20 cellular contexts compared by ENCODE assay signal in the genomic region with DNA sequence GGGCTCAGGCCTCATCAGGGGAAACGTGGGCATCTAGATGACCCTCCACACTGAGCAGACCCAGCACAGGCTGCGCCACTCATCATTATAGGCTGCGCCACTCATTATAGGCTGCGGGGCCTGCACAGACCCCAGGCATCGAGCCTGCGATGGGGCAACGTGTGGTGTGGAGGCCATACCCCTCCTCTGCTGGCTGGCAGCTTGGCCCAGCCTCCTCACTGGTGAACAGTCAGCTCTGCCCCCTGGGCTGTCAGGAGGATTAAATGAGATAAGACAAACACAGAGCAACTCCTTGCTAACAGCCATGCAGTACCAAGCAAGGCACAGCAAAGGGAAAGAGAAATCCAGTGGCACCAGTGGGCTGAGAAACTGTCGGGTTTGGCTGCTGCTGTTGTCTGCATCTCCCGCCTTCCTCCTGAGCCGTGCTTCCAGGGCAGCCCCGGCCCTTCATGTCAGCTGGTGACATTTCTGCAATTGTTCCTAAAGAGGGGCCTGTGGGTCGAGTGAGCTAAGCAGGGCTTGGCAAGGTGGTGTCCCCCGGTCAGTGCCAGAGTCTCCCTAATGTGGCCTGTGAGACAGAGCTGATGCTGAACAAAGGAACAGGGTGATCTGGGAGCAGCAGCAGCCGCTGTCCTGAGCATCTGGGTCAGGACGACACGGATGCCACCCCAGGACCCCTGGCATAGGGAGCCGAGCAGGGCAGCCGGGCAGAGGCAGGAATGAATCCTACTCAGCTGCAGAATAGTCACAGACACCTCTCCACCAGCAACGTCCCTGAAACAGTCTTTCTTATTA.
"Had no signal": no experiment of that assay in that cellular context is flagged by ENCODE, and none has a peak within 500 bp of the region (broad histone marks: within the 10 kb centered on the region; RNA-seq: fewer than 3 reads in every experiment).

No MANE protein-coding gene starts in this region.

- H3K9me3 Mint-ChIP-seq: activated CD4-positive, alpha-beta memory T cell treated with anti-CD3 and anti-CD28 coated beads for 36 hours; activated naive CD4-positive, alpha-beta T cell treated with anti-CD3 and anti-CD28 coated beads, Interleukin-2, amount 50 U/mL, for 24 hours; activated T-cell treated with anti-CD3 and anti-CD28 coated beads, Interleukin-2, amount 50 U/mL, for 24 hours; dendritic cell treated with granulocyte-macrophage colony-stimulating factor and Interleukin-4, amounts not matched to agents 40 ng/mL and 50 ng/mL, for 4 days; stimulated activated naive CD8-positive, alpha-beta T cell treated with anti-CD3 and anti-CD28 coated beads, Interleukin-15, amount 100 ng/mL, for 72 hours had no signal

- H3K27ac Mint-ChIP-seq: activated CD4-positive, alpha-beta memory T cell treated with anti-CD3 and anti-CD28 coated beads for 36 hours; activated CD4-positive, alpha-beta T cell treated with anti-CD3 and anti-CD28 coated beads for 36 hours; activated naive CD4-positive, alpha-beta T cell treated with anti-CD3 and anti-CD28 coated beads, Interleukin-2, amount 50 U/mL, for 24 hours; activated T-cell treated with anti-CD3 and anti-CD28 coated beads, Interleukin-2, amount 50 U/mL, for 24 hours; dendritic cell treated with granulocyte-macrophage colony-stimulating factor and Interleukin-4, amounts not matched to agents 40 ng/mL and 50 ng/mL, for 4 days; progenitor cell of endocrine pancreas; T-helper 17 cell had no signal

- H3K4me1 Mint-ChIP-seq: activated CD4-positive, alpha-beta T cell treated with anti-CD3 and anti-CD28 coated beads for 36 hours; activated naive CD4-positive, alpha-beta T cell treated with anti-CD3 and anti-CD28 coated beads, Interleukin-2, amount 50 U/mL, for 24 hours had no signal

- ATAC-seq: activated CD4-positive, alpha-beta T cell treated with anti-CD3 and anti-CD28 coated beads for 36 hours; left colon; stimulated activated naive CD8-positive, alpha-beta T cell treated with anti-CD3 and anti-CD28 coated beads, Interleukin-15, amount 100 ng/mL, for 72 hours; T-helper 17 cell had no signal

- H3K36me3 ChIP-seq: breast epithelium, lower lobe of right lung, right atrium auricular region, thoracic aorta had no signal

- H3K27ac ChIP-seq: breast epithelium, epithelial cell of prostate, lower lobe of right lung, right atrium auricular region, thoracic aorta had no signal

- H3K9me3 ChIP-seq: breast epithelium, lower lobe of right lung, right atrium auricular region, thoracic aorta had no signal

- H3K36me3 Mint-ChIP-seq: activated naive CD4-positive, alpha-beta T cell treated with anti-CD3 and anti-CD28 coated beads, Interleukin-2, amount 50 U/mL, for 24 hours had no signal

- H3K4me3 Mint-ChIP-seq: activated CD4-positive, alpha-beta memory T cell treated with anti-CD3 and anti-CD28 coated beads for 36 hours; activated CD4-positive, alpha-beta T cell treated with anti-CD3 and anti-CD28 coated beads for 36 hours; activated naive CD4-positive, alpha-beta T cell treated with anti-CD3 and anti-CD28 coated beads, Interleukin-2, amount 50 U/mL, for 24 hours; activated T-cell treated with anti-CD3 and anti-CD28 coated beads, Interleukin-2, amount 50 U/mL, for 24 hours; dendritic cell treated with granulocyte-macrophage colony-stimulating factor and Interleukin-4, amounts not matched to agents 40 ng/mL and 50 ng/mL, for 4 days; stimulated activated naive CD8-positive, alpha-beta T cell treated with anti-CD3 and anti-CD28 coated beads, Interleukin-15, amount 100 ng/mL, for 72 hours; T-helper 17 cell had no signal

- H3K4me1 ChIP-seq: breast epithelium, lower lobe of right lung, right atrium auricular region had no signal

- H3K4me3 ChIP-seq: breast epithelium, lower lobe of right lung, right atrium auricular region, skin epidermis, thoracic aorta had no signal

- DNase-seq: activated CD4-positive, alpha-beta memory T cell treated with anti-CD3 and anti-CD28 coated beads for 36 hours; activated CD4-positive, alpha-beta T cell treated with anti-CD3 and anti-CD28 coated beads for 36 hours; activated effector memory CD4-positive, alpha-beta T cell treated with Interleukin-2 at 50 U/mL for 16 hours; activated T-cell treated with anti-CD3 and anti-CD28 coated beads, Interleukin-2, amount 50 U/mL, for 24 hours; cerebellar nuclear complex; effector memory CD4-positive, alpha-beta T cell; left colon; lower lobe of right lung; stimulated activated CD4-positive, alpha-beta T cell treated with anti-CD3 and anti-CD28 coated beads, Interleukin-4, amount 100 ng/mL, for 4 hours; stimulated activated CD8-positive, alpha-beta memory T cell treated with anti-CD3 and anti-CD28 coated beads, Interleukin-4, amount 100 ng/mL, for 48 hours; stimulated activated naive CD8-positive, alpha-beta T cell treated with anti-CD3 and anti-CD28 coated beads, Interleukin-15, amount 100 ng/mL, for 72 hours; T-helper 17 cell had no signal

- H3K27me3 ChIP-seq: breast epithelium, right atrium auricular region had no signal

- H3K27me3 Mint-ChIP-seq: activated CD4-positive, alpha-beta memory T cell treated with anti-CD3 and anti-CD28 coated beads for 36 hours; activated CD4-positive, alpha-beta T cell treated with anti-CD3 and anti-CD28 coated beads for 36 hours; activated naive CD4-positive, alpha-beta T cell treated with anti-CD3 and anti-CD28 coated beads, Interleukin-2, amount 50 U/mL, for 24 hours; activated T-cell treated with anti-CD3 and anti-CD28 coated beads, Interleukin-2, amount 50 U/mL, for 24 hours; dendritic cell treated with granulocyte-macrophage colony-stimulating factor and Interleukin-4, amounts not matched to agents 40 ng/mL and 50 ng/mL, for 4 days; progenitor cell of endocrine pancreas; stimulated activated naive CD8-positive, alpha-beta T cell treated with anti-CD3 and anti-CD28 coated beads, Interleukin-15, amount 100 ng/mL, for 72 hours; T-helper 17 cell had no signal
